ENCODE assay signal across 8 cellular contexts in the genomic region with DNA sequence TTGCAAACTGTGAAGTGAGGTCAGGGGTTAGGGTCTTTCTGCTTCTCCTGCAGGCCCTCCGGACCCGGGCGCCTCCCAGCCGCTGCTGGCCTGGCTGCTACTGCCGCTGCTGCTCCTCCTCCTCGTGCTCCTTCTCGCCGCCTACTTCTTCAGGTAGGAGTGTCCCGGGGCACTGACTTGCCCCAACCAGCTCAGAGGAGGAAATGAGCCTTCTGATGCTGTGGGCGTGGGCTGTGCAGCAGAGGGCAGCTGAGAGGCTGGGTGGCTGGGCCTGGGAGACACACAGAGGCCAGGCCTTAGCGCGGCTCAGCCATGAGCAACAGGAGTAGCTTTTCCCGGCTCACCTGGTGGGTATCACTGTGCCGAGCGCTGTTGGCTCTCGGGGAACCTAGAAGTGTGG.
A peak's percentile ranks its signal among the peaks of the same experiment; 100 is the strongest.
DNase-seq lines count a peak whose midpoint lies in the region; ATAC-seq, FAIRE-seq and TF ChIP-seq lines count a peak whose summit lies in the region.

No MANE protein-coding gene starts in this region.

- H3K4me2 ChIP-seq in PC-9, result peak overlapping the region; percentile 42; the same call in 1 of the 2 replicates

- H3K79me2 ChIP-seq in PC-9 (ENCODE audit: low read depth), result no peaks in the 10 kb centered on the region

- H3F3A ChIP-seq in PC-9 (ENCODE audit: insufficient read depth, low read depth), result no peaks in the 10 kb centered on the region

- H3K9me3 ChIP-seq in PC-9 (ENCODE audit: insufficient read depth, low read depth) (no peaks in the 10 kb centered on the region), left ventricle myocardium inferior (replicated peaks) (no peaks in the 10 kb centered on the region), small intestine (ENCODE audit: control insufficient read depth, low read depth) (no peaks in the 10 kb centered on the region)

- peak; percentile 69 to 73 for DNase-seq in PC-9
- DNase-seq in activated T-helper 9 cell treated with anti-CD3 and anti-CD28 coated beads, Interleukin-2, amount 50 U/mL, for 16 hours (ENCODE audit: low read depth), result peak; percentile 75
- peak; percentile 71 for DNase-seq in left ventricle myocardium inferior
- peak; percentile 95 for DNase-seq in small intestine
- no peak for DNase-seq in HuH-7.5 (ENCODE audit: low spot score)
- no peak for DNase-seq in inferior parietal cortex (ENCODE audit: extremely low spot score)

- H3K9me2 ChIP-seq in PC-9 (ENCODE audit: insufficient read depth), result no peaks in the 10 kb centered on the region

- BruUV-seq in PC-9 (replicated peaks; lab: Mats Ljungman, UMichigan), result no TSS peak

- TF ChIP-seq CTCF in PC-9 (conservative IDR thresholded peaks at IDR 0.05), result no peak
- TF ChIP-seq CTCF in left ventricle myocardium inferior (IDR thresholded peaks at IDR 0.05; ENCODE audit: borderline replicate concordance), result no peak

- H3K27me3 ChIP-seq in PC-9 (ENCODE audit: insufficient read depth, low read depth) (no peaks in the 10 kb centered on the region), left ventricle myocardium inferior (ENCODE audit: low read depth) (no peaks in the 10 kb centered on the region), small intestine (ENCODE audit: control insufficient read depth in 2 of 2, insufficient read depth in 2 of 2, low read length in 2 of 2) (no peaks in the 10 kb centered on the region)

- no peak for FAIRE-seq in small intestine (lab: Jason Lieb, UNC)

- POLR2A ChIA-PET in PC-9 (lab: Charles Lee; ENCODE audit: unreplicated experiment), result no interaction called here

- H3K27ac ChIP-seq in PC-9, result 0 out of 2 replicates have a peak overlapping the region, but pooled peaks have one; percentile 11
- H3K27ac ChIP-seq in left ventricle myocardium inferior (replicated peaks), result peak overlapping the region; percentile 80
- peak overlapping the region; percentile 69 to 92 for H3K27ac ChIP-seq in small intestine (ENCODE audit: low read depth in 1 of 2, low read length in 1 of 2)

- intact Hi-C loops in PC-9 (cut with micrococcal nuclease; ENCODE audit: unreplicated experiment) (no loop called here), left ventricle myocardium inferior (cut with micrococcal nuclease) (no loop called here)

- H3K36me3 ChIP-seq in PC-9 (ENCODE audit: low read depth) (no peaks in the 10 kb centered on the region), left ventricle myocardium inferior (peaks cover 11% of the 10 kb centered on the region), small intestine (ENCODE audit: control insufficient read depth in 2 of 2, insufficient read depth in 2 of 2, low read length in 2 of 2) (no peaks in the 10 kb centered on the region)

- H2AFZ ChIP-seq in PC-9, result no peak overlapping the region

- no peaks in the 10 kb centered on the region for H4K20me1 ChIP-seq in PC-9 (ENCODE audit: insufficient read depth)

- ATAC-seq in GM18502 (IDR thresholded peaks at IDR 0.05; ENCODE audit: poor library complexity, unreplicated experiment), result peak; percentile 99
- ATAC-seq in HG02870 (IDR thresholded peaks at IDR 0.05; ENCODE audit: unreplicated experiment), result peak; percentile 94

- 0 to 29% (median 13%) methylated on average over 16 of the region's 16 CpGs for WGBS in small intestine, 3 donors

- CTCF ChIA-PET in PC-9 (lab: Charles Lee), result no interaction called here

- H3K4me1 ChIP-seq in PC-9 (replicated peaks; ENCODE audit: insufficient read depth) (0 out of 2 replicates have a peak, but pooled peaks cover 11% of the 10 kb centered on the region), left ventricle myocardium inferior (peaks cover 56% of the 10 kb centered on the region), small intestine (ENCODE audit: control insufficient read depth in 2 of 2, insufficient read depth in 1 of 2, low read depth in 1 of 2, low read length in 1 of 2) (peaks cover 4 to 5% of the 10 kb centered on the region in 2 donors)

- H3K4me3 ChIP-seq in PC-9 (no peak overlapping the region), left ventricle myocardium inferior (peak overlapping the region; percentile 55), small intestine (ENCODE audit: low read depth in 1 of 2, low read length in 2 of 2) (peak overlapping the region in 1 of 2 donors; percentile 42)

Comparison
In these comparisons a context has a peak if more than half of its experiments do, and no peak if none do; other contexts are left out.
1. DNase-seq: peak in PC-9 (2 of 2), activated T-helper 9 cell treated with anti-CD3 and anti-CD28 coated beads, Interleukin-2, amount 50 U/mL, for 16 hours (single experiment), left ventricle myocardium inferior (single experiment) and small intestine (single experiment); none in HuH-7.5 (single experiment) and inferior parietal cortex (single experiment).
2. H3K27ac ChIP-seq: peak in every context shown above with its lines; median percentile 80 in small intestine; 80 in left ventricle myocardium inferior; 11 in PC-9.